Comparison of ENCODE assay signal across 7 cellular contexts in the genomic region with DNA sequence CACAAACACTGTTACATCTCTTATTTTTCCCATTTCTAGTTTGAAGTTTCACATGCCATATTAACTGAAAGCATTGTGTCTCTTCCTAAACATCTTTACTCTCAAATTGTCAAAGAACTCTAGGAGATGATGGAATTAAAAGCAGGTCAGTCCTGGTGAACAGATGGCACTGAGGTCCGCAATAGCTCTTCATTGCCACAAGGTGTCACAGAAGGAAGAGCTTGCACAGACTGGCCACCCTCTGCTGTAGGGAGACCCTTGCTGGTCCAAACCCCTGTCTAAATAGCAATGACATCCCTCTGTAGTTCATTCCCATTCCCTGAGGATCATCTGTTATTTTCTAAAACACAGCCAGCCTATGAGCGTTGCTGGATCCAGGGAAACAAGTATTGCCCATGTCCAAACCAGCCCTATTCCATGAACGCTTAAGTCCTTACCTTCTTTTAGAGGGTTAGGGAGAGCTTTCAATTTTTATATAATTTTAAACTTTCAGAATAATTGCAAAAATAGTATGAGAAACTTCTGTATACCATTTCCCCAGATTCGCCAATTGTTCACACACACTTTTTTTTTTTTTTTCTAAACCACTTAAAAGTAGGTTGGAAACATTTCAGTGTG. TPM values are rescaled to one million over a fixed set of nuclear protein-coding genes. Genes with fewer than 3 reads are reported as not detected.
DNase-seq lines count a peak whose midpoint lies in the region; ATAC-seq, FAIRE-seq and TF ChIP-seq lines count a peak whose summit lies in the region.

No MANE protein-coding gene starts in this region.

- intact Hi-C loops in Panc1 (cut with micrococcal nuclease; ENCODE audit: unreplicated experiment): no loop called here

- H3K27ac ChIP-seq in Panc1 (ENCODE audit: low read length): no peak overlapping the region

- TF ChIP-seq CTCF in Panc1 (IDR thresholded peaks at IDR 0.05) (peak; percentile 80), foreskin fibroblast (IDR thresholded peaks at IDR 0.05; ENCODE audit: low read depth, low read length) (peak; percentile 42)

- no peaks in the 10 kb centered on the region for H3K36me3 ChIP-seq in Panc1 (ENCODE audit: control insufficient read depth, insufficient read depth, low read length)

- peak; percentile 73 for ATAC-seq in GM19351 (IDR thresholded peaks at IDR 0.05; ENCODE audit: unreplicated experiment)
- peak; percentile 79 for ATAC-seq in HG03432 (IDR thresholded peaks at IDR 0.05; ENCODE audit: unreplicated experiment)
- ATAC-seq in Panc1: peak; percentile 92

- CTCF ChIA-PET in Panc1 (lab: Charles Lee): interaction anchor here (0.6 to 1.0 kb wide), 6 partner anchors 14 to 846 kb away, joined by 3 to 6 read pairs (median 3); no protein-coding TSS in a partner anchor

- no peak overlapping the region for H3K4me3 ChIP-seq in Panc1 (ENCODE audit: low read depth in 2 of 2, low read length in 2 of 2)
- H3K4me3 ChIP-seq in foreskin fibroblast (ENCODE audit: low read depth in 1 of 2, low read length in 2 of 2): no peak overlapping the region

- in situ Hi-C loops in Panc1 (cut with HindIII; ENCODE audit: low pct_unique_long_range_greater_than_20kb, low sequenced_read_pairs): no loop called here

- H3K9me3 ChIP-seq in Panc1 (ENCODE audit: control insufficient read depth, insufficient read depth, low read depth, low read length): no peaks in the 10 kb centered on the region

- DNase-seq in EL: peak; percentile 35
- DNase-seq in Panc1 (ENCODE audit: low read depth, low spot score): no peak
- DNase-seq in foreskin fibroblast: peak in 1 of 2 donors; percentile 31
- peak; percentile 33 for DNase-seq in urothelium cell line (ENCODE audit: low spot score)
- DNase-seq in activated CD4-positive, alpha-beta T cell treated with anti-CD3 and anti-CD28 coated beads for 1 hour: no peak

- no peaks in the 10 kb centered on the region for H3K27me3 ChIP-seq in Panc1 (ENCODE audit: control insufficient read depth, insufficient read depth, low read length)

- FAIRE-seq in urothelium cell line (lab: Jason Lieb, UNC): no peak

- BruUV-seq in Panc1 (replicated peaks; lab: Mats Ljungman, UMichigan): no TSS peak

- H3K4me1 ChIP-seq in Panc1 (ENCODE audit: control insufficient read depth, insufficient read depth, low read length): no peaks in the 10 kb centered on the region

- POLR2A ChIA-PET in Panc1 (lab: Charles Lee): no interaction called here

RNA-seq across cellular contexts. Expression of a gene that starts 10.1 kb away (rescaled TPM):
- 206 TPM for total RNA-seq in Panc1 (2021; ENCODE audit: unreplicated experiment)
- polyA plus RNA-seq in Panc1 (2012; ENCODE audit: insufficient read length): 156 TPM

Comparison
In these comparisons a context has a peak if more than half of its experiments do, and no peak if none do; other contexts are left out.
1. DNase-seq: peak in EL (single experiment) and urothelium cell line (single experiment); none in Panc1 (single experiment) and activated CD4-positive, alpha-beta T cell treated with anti-CD3 and anti-CD28 coated beads for 1 hour (single experiment).
2. Peak in every context shown above with its lines, with median percentiles within 50 percentile points of each other: ATAC-seq.